Comparison of ENCODE assay signal across 18 cellular contexts in the genomic region with DNA sequence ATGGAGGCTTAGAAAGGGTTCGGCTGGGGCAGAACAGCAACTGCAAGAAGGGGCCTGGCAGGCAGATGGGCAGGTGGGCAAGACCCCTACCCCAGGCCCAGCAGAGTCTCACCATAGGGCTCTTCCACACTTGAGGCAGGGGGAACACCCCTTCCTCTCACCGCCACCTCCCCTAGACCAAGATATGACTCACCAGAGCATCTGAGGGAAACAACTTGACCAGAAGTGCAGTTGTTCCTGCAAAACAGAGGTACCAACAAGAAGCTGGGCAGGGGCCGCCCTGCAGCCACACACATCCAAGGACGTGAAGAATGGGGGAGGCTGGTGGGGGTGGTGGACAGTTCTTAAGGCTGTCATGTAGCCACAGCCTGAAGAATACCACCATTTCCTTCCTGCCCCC. TPM values are rescaled to one million over a fixed set of nuclear protein-coding genes. Genes with fewer than 3 reads are reported as not detected.
DNase-seq lines count a peak whose midpoint lies in the region; ATAC-seq and TF ChIP-seq lines count a peak whose summit lies in the region.
"Had no signal": no experiment of that assay in that cellular context is flagged by ENCODE, and none has a peak within 500 bp of the region (broad histone marks: within the 10 kb centered on the region; RNA-seq: fewer than 3 reads in every experiment).

No MANE protein-coding gene starts in this region.

- no peaks in the 10 kb centered on the region for H3K4me1 Mint-ChIP-seq in stimulated activated naive CD8-positive, alpha-beta T cell treated with anti-CD3 and anti-CD28 coated beads, Interleukin-15, amount 100 ng/mL, for 72 hours
- H3K4me1 Mint-ChIP-seq in activated CD8-positive, alpha-beta T cell treated with anti-CD3 and anti-CD28 coated beads, Interleukin-2, amount 10 ng/mL, durations not matched to agents 7 days and 5 days (ENCODE audit: low read depth), result no peaks in the 10 kb centered on the region
- H3K4me1 Mint-ChIP-seq: B cell had no signal

- CTCF ChIA-PET in activated CD8-positive, alpha-beta T cell treated with anti-CD3 and anti-CD28 coated beads, Interleukin-2, amount 10 ng/mL, durations not matched to agents 7 days and 5 days (lab: Charles Lee), result no interaction called here

- no peaks in the 10 kb centered on the region for H3K9me3 ChIP-seq in osteoblast (ENCODE audit: low read depth, low read length)
- H3K9me3 ChIP-seq: A549, Caco-2 had no signal

- peak; percentile 13 for ATAC-seq in stimulated activated naive CD8-positive, alpha-beta T cell treated with anti-CD3 and anti-CD28 coated beads, Interleukin-15, amount 100 ng/mL, for 72 hours
- ATAC-seq in stimulated activated naive CD8-positive, alpha-beta T cell treated with anti-CD3 and anti-CD28 coated beads, Interleukin-15, Interleukin-2, amounts not matched to agents 100 U/mL and 50 U/mL, for 24 hours, result no peak
- ATAC-seq in activated CD8-positive, alpha-beta T cell treated with anti-CD3 and anti-CD28 coated beads, Interleukin-2, amount 10 ng/mL, durations not matched to agents 7 days and 5 days, result no peak
- ATAC-seq: A549; CD8-positive, alpha-beta T cell had no signal

- no peaks in the 10 kb centered on the region for H3K36me3 ChIP-seq in osteoblast (ENCODE audit: insufficient read depth, low read length)
- H3K36me3 ChIP-seq: BLaER1 treated with 17β-estradiol and CSF1 and Interleukin-3, amounts not matched to agents 10 nM and 100 nM had no signal

- no peaks in the 10 kb centered on the region for H3K27me3 Mint-ChIP-seq in stimulated activated naive CD8-positive, alpha-beta T cell treated with anti-CD3 and anti-CD28 coated beads, Interleukin-15, amount 100 ng/mL, for 72 hours
- H3K27me3 Mint-ChIP-seq in activated CD8-positive, alpha-beta T cell treated with anti-CD3 and anti-CD28 coated beads, Interleukin-2, amount 10 ng/mL, durations not matched to agents 7 days and 5 days (ENCODE audit: low read depth), result no peaks in the 10 kb centered on the region
- H3K27me3 Mint-ChIP-seq: B cell; CD4-positive, alpha-beta T cell had no signal

- H3K4me1 ChIP-seq in osteoblast (ENCODE audit: insufficient read depth, low read length), result peaks cover 15% of the 10 kb centered on the region

- H3K4me3 ChIP-seq in osteoblast (ENCODE audit: insufficient read depth, low read length), result no peak overlapping the region
- H3K4me3 ChIP-seq: A549; BLaER1 treated with 17β-estradiol and CSF1 and Interleukin-3, amounts not matched to agents 10 nM and 100 nM had no signal

- peak; percentile 41 for DNase-seq in NK-92 treated with Interleukin-12 subunit alpha and Interleukin-12 subunit beta, amount 100 ng/mL, for 24 hours (lab: John Stamatoyannopoulos, UW)
- DNase-seq in NK-92 (lab: John Stamatoyannopoulos, UW; ENCODE audit: unreplicated experiment), result no peak
- no peak for DNase-seq in stimulated activated naive CD8-positive, alpha-beta T cell treated with anti-CD3 and anti-CD28 coated beads, Interleukin-15, amount 100 ng/mL, for 72 hours
- no peak for DNase-seq in stimulated activated naive CD8-positive, alpha-beta T cell treated with anti-CD3 and anti-CD28 coated beads, Interleukin-15, Interleukin-2, amounts not matched to agents 100 U/mL and 50 U/mL, for 24 hours
- peak; percentile 64 for DNase-seq in osteoblast (ENCODE audit: insufficient read length, low spot score, missing footprints)
- DNase-seq in activated CD8-positive, alpha-beta T cell treated with anti-CD3 and anti-CD28 coated beads, Interleukin-2, amount 10 ng/mL, durations not matched to agents 7 days and 5 days, result no peak
- DNase-seq: AML-193; Caco-2; Calu3; CD4-positive, alpha-beta T cell; CD8-positive, alpha-beta T cell; DMS79 treated with DMSO at 0.1 percent for 48 hours; GF-D8 had no signal

- POLR2A ChIA-PET in activated CD8-positive, alpha-beta T cell treated with anti-CD3 and anti-CD28 coated beads, Interleukin-2, amount 10 ng/mL, durations not matched to agents 7 days and 5 days (lab: Charles Lee), result interaction anchor here (0.6 kb wide), 1 partner anchor 1409 kb away, joined by 3 read pairs; no protein-coding TSS in a partner anchor

- peak overlapping the region in 1 of 2 donors; percentile 73 for H3K27ac Mint-ChIP-seq in stimulated activated naive CD8-positive, alpha-beta T cell treated with anti-CD3 and anti-CD28 coated beads, Interleukin-15, amount 100 ng/mL, for 72 hours
- no peak overlapping the region for H3K27ac Mint-ChIP-seq in activated CD8-positive, alpha-beta T cell treated with anti-CD3 and anti-CD28 coated beads, Interleukin-2, amount 10 ng/mL, durations not matched to agents 7 days and 5 days
- H3K27ac Mint-ChIP-seq: B cell; CD4-positive, alpha-beta T cell; CD8-positive, alpha-beta T cell had no signal

- no peak overlapping the region for H3K4me2 ChIP-seq in osteoblast (ENCODE audit: insufficient read depth, low read length)
- H3K4me2 ChIP-seq: A549 had no signal

- no peaks in the 10 kb centered on the region for H3K9me3 Mint-ChIP-seq in stimulated activated naive CD8-positive, alpha-beta T cell treated with anti-CD3 and anti-CD28 coated beads, Interleukin-15, amount 100 ng/mL, for 72 hours
- H3K9me3 Mint-ChIP-seq in activated CD8-positive, alpha-beta T cell treated with anti-CD3 and anti-CD28 coated beads, Interleukin-2, amount 10 ng/mL, durations not matched to agents 7 days and 5 days (ENCODE audit: insufficient read depth), result no peaks in the 10 kb centered on the region
- H3K9me3 Mint-ChIP-seq: CD4-positive, alpha-beta T cell; CD8-positive, alpha-beta T cell had no signal

- no peak overlapping the region for H2AFZ ChIP-seq in osteoblast (ENCODE audit: low read length)

- H3K27ac ChIP-seq in osteoblast (ENCODE audit: low read depth, low read length), result no peak overlapping the region
- H3K27ac ChIP-seq: 22Rv1; A549; BLaER1 treated with 17β-estradiol and CSF1 and Interleukin-3, amounts not matched to agents 10 nM and 100 nM; C4-2B had no signal

- H4K20me1 ChIP-seq in osteoblast (ENCODE audit: insufficient read depth, low read length), result no peaks in the 10 kb centered on the region
- H4K20me1 ChIP-seq: BLaER1 treated with 17β-estradiol and CSF1 and Interleukin-3, amounts not matched to agents 10 nM and 100 nM had no signal

- TF ChIP-seq CTCF in osteoblast (IDR thresholded peaks at IDR 0.05; ENCODE audit: extremely low read depth, low read depth, low read length), result no peak

- no peaks in the 10 kb centered on the region for H3K27me3 ChIP-seq in osteoblast (ENCODE audit: insufficient read depth, low read length)
- H3K27me3 ChIP-seq: BLaER1 treated with 17β-estradiol and CSF1 and Interleukin-3, amounts not matched to agents 10 nM and 100 nM had no signal

- H3K36me3 Mint-ChIP-seq in activated CD8-positive, alpha-beta T cell treated with anti-CD3 and anti-CD28 coated beads, Interleukin-2, amount 10 ng/mL, durations not matched to agents 7 days and 5 days (ENCODE audit: low read depth), result no peaks in the 10 kb centered on the region

- H3K4me3 Mint-ChIP-seq in stimulated activated naive CD8-positive, alpha-beta T cell treated with anti-CD3 and anti-CD28 coated beads, Interleukin-15, amount 100 ng/mL, for 72 hours, result no peak overlapping the region
- H3K4me3 Mint-ChIP-seq in activated CD8-positive, alpha-beta T cell treated with anti-CD3 and anti-CD28 coated beads, Interleukin-2, amount 10 ng/mL, durations not matched to agents 7 days and 5 days, result no peak overlapping the region
- H3K4me3 Mint-ChIP-seq: B cell; CD4-positive, alpha-beta T cell; CD8-positive, alpha-beta T cell had no signal

- H3K79me2 ChIP-seq in osteoblast (ENCODE audit: insufficient read depth, low read length), result no peaks in the 10 kb centered on the region

RNA-seq across cellular contexts. Expression of a gene that starts 10.9 kb away (rescaled TPM):
- total RNA-seq in osteoblast, result 0.29 and 0.36 TPM in 2 replicates
- total RNA-seq in activated CD8-positive, alpha-beta T cell treated with anti-CD3 and anti-CD28 coated beads, Interleukin-2, amount 10 ng/mL, durations not matched to agents 7 days and 5 days, result under 1 TPM; 0.31 to 0.71 TPM

Comparison
In these comparisons a context has a peak if more than half of its experiments do, and no peak if none do; other contexts are left out.
1. DNase-seq: peak in NK-92 treated with Interleukin-12 subunit alpha and Interleukin-12 subunit beta, amount 100 ng/mL, for 24 hours (single experiment) and osteoblast (single experiment); none in NK-92 (single experiment), stimulated activated naive CD8-positive, alpha-beta T cell treated with anti-CD3 and anti-CD28 coated beads, Interleukin-15, amount 100 ng/mL, for 72 hours (0 of 2), stimulated activated naive CD8-positive, alpha-beta T cell treated with anti-CD3 and anti-CD28 coated beads, Interleukin-15, Interleukin-2, amounts not matched to agents 100 U/mL and 50 U/mL, for 24 hours (single experiment) and activated CD8-positive, alpha-beta T cell treated with anti-CD3 and anti-CD28 coated beads, Interleukin-2, amount 10 ng/mL, durations not matched to agents 7 days and 5 days (single experiment).